ENCODE assay signal across 1 cellular context in the genomic region with DNA sequence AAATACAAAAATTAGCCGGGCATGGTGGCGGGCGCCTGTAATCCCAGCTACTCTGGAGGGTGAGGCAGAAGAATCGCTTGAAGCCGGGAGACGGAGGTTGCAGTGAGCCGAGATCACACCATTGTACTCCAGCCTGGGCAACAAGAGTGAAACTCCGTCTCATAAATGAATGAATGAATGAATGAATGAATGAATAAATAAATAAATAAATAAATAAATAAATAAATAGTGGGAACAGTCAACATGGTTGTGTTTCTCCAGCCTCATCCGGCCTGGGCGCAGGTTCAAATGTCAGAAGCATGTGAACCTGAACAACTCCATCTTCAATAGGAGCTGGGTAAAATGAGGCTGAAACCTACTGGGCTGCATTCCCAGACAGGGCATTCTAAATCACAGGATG. TPM values are rescaled to one million over a fixed set of nuclear protein-coding genes. Genes with fewer than 3 reads are reported as not detected.
"Had no signal": no experiment of that assay in that cellular context is flagged by ENCODE, and none has a peak within 500 bp of the region (broad histone marks: within the 10 kb centered on the region; RNA-seq: fewer than 3 reads in every experiment).

No MANE protein-coding gene starts in this region.

RNA-seq across cellular contexts. Expression of a gene that starts 58.1 kb away (rescaled TPM):
- polyA plus RNA-seq: naive thymus-derived CD8-positive, alpha-beta T cell had no signal
